Comparison of ENCODE assay signal across 10 cellular contexts in the genomic region with DNA sequence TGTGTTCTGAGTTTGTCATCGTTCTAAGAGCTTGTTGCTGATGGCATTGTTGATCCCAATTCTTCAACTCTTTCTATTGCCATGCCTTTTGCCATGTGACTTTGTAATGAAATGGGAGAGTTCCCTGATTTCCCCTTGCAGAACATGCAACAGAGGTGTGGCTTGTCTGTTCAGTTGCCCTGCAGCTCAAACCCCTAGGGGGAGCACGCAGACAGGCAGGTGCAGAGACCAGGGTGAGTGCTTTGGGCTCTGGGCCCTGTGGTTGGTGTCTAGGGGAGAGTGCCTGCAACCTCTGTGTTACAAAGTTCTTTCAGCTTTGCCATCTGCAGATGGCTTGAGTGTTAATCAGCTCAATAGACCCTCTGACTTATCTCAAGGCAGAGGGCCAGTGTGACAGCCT.
DNase-seq lines count a peak whose midpoint lies in the region; ATAC-seq, FAIRE-seq and TF ChIP-seq lines count a peak whose summit lies in the region.
"Had no signal": no experiment of that assay in that cellular context is flagged by ENCODE, and none has a peak within 500 bp of the region (broad histone marks: within the 10 kb centered on the region; RNA-seq: fewer than 3 reads in every experiment).

No MANE protein-coding gene starts in this region.

- TF ChIP-seq CTCF in MCF 10A (IDR thresholded peaks at IDR 0.05; ENCODE audit: unreplicated experiment) (no peak), mammary epithelial cell (conservative IDR thresholded peaks at IDR 0.05 in 1 of 2, IDR thresholded peaks at IDR 0.05 in 1 of 2; ENCODE audit: extremely low read depth in 1 of 2, insufficient read depth in 1 of 2, low read depth in 1 of 2, low read length in 2 of 2) (peak in 1 of 2 donors; percentile 31), GM12878 (IDR thresholded peaks at IDR 0.05 in 2 of 3, conservative IDR thresholded peaks at IDR 0.05 in 1 of 3; ENCODE audit: control insufficient read depth in 2 of 3, extremely low read depth in 1 of 3, insufficient read depth in 1 of 3, low read depth in 3 of 3, low read length in 3 of 3) (peak; percentile 59 to 62 (median 59))

- no peaks in the 10 kb centered on the region for H3K36me3 Mint-ChIP-seq in MCF 10A (ENCODE audit: insufficient read depth, unreplicated experiment)

- RAD21 ChIA-PET in GM12878 (lab: Charles Lee; ENCODE audit: unreplicated experiment) = interaction anchor here (1.2 to 4.7 kb wide), 4 partner anchors 17 to 366 kb away, joined by 5 to 30 read pairs (median 6); no protein-coding TSS in a partner anchor

- H3K79me2 ChIP-seq in mammary epithelial cell (ENCODE audit: insufficient read depth, low read length) (no peaks in the 10 kb centered on the region), GM12878 (ENCODE audit: control insufficient read depth, insufficient read depth, low read length) (no peaks in the 10 kb centered on the region)

- no peak overlapping the region for H3K4me3 Mint-ChIP-seq in MCF 10A (ENCODE audit: unreplicated experiment)

- in situ Hi-C loops in mammary epithelial cell (cut with MboI; ENCODE audit: low sequenced_read_pairs in 2 of 2) (no loop called here), GM12878 (cut with MboI) (no loop called here)

- intact Hi-C loops in MCF 10A (cut with micrococcal nuclease) (no loop called here), mammary epithelial cell (cut with micrococcal nuclease) (no loop called here), GM12878 (cut with micrococcal nuclease; ENCODE audit: unreplicated experiment) (no loop called here), sciatic nerve (cut with DNase I) (no loop called here)

- FAIRE-seq in GM12878 (lab: Jason Lieb, UNC) = no peak

- H3K4me2 ChIP-seq in mammary epithelial cell (ENCODE audit: insufficient read depth, low read depth, low read length) (no peak overlapping the region), GM12878 (ENCODE audit: control insufficient read depth, insufficient read depth) (no peak overlapping the region)

- H3K27me3 Mint-ChIP-seq in MCF 10A (ENCODE audit: insufficient read depth, unreplicated experiment) = no peaks in the 10 kb centered on the region

- H3K27ac ChIP-seq in mammary epithelial cell (ENCODE audit: insufficient read depth, low read depth, low read length) (no peak overlapping the region), GM12878 (ENCODE audit: control insufficient read depth, insufficient read depth) (no peak overlapping the region)

- SMC1A ChIA-PET in GM12878 (lab: Charles Lee; ENCODE audit: uncharacterized antibody, unreplicated experiment) = interaction anchor here (0.6 to 7.5 kb wide), 12 partner anchors 10 to 333 kb away, joined by 3 to 58 read pairs (median 4); partner anchors contain the start of gene MID1IP1

- TF ChIP-seq RAD21 in GM12878 (IDR thresholded peaks at IDR 0.05; ENCODE audit: insufficient read depth, low read depth, low read length) = peak; percentile 50

- ATAC-seq in GM12878 = peak; percentile 91
- no peak for ATAC-seq in sciatic nerve

- H2AFZ ChIP-seq in mammary epithelial cell (ENCODE audit: low read depth, low read length) (no peak overlapping the region), GM12878 (ENCODE audit: control insufficient read depth, low read depth, low read length) (no peak overlapping the region)

- H3K4me1 Mint-ChIP-seq in MCF 10A (ENCODE audit: insufficient read depth, unreplicated experiment) = no peaks in the 10 kb centered on the region

- no peak for TF ChIP-seq POLR2A in GM12878 (IDR thresholded peaks at IDR 0.05; ENCODE audit: low read depth, low read length)

- H3K9me3 ChIP-seq in mammary epithelial cell (replicated peaks; ENCODE audit: insufficient read depth, low read length) (no peaks in the 10 kb centered on the region), GM12878 (replicated peaks; ENCODE audit: control insufficient read depth, insufficient read depth, low read length) (no peaks in the 10 kb centered on the region; the same call in 2 of the 3 replicates)

- no TSS peak for BruUV-seq in MCF 10A (replicated peaks; lab: Mats Ljungman, UMichigan)
- no TSS peak for BruUV-seq in mammary epithelial cell (replicated peaks; lab: Mats Ljungman, UMichigan)
- no TSS peak for BruUV-seq in GM12878 (replicated peaks; lab: Mats Ljungman, UMichigan)

- CTCF ChIA-PET in MCF 10A (lab: Yijun Ruan, JAX) = interaction anchor here (0.5 to 1.0 kb wide), 3 partner anchors 15 to 939 kb away, joined by 3 to 4 read pairs (median 3); no protein-coding TSS in a partner anchor
- CTCF ChIA-PET in mammary epithelial cell (lab: Charles Lee; ENCODE audit: low non-redundant PET) = no interaction called here
- CTCF ChIA-PET in GM12878 (lab: Yijun Ruan, JAX) = interaction anchor here (0.7 to 6.9 kb wide), 19 partner anchors 10 to 383 kb away, joined by 3 to 100 read pairs (median 4); no protein-coding TSS in a partner anchor

- no peak overlapping the region for H3K9ac ChIP-seq in mammary epithelial cell (ENCODE audit: insufficient read depth, low read length)
- no peak overlapping the region for H3K9ac ChIP-seq in GM12878 (ENCODE audit: control insufficient read depth, insufficient read depth, low read length)

- WGBS in mammary epithelial cell (ENCODE audit: low coverage, missing lambda C conversion rate) = 33% methylated on average over 1 of the region's 2 CpGs
- WGBS in GM12878 (ENCODE audit: insufficient coverage, insufficient replicate concordance, low lambda C conversion rate, missing lambda C conversion rate) = 0% methylated on average over 2 of the region's 2 CpGs

- no peak overlapping the region for H3K27ac Mint-ChIP-seq in MCF 10A (ENCODE audit: low read depth, unreplicated experiment)

- H3K27me3 ChIP-seq in mammary epithelial cell (ENCODE audit: insufficient read depth, low read length) = no peaks in the 10 kb centered on the region
- no peaks in the 10 kb centered on the region for H3K27me3 ChIP-seq in GM12878 (replicated peaks in 1 of 2; ENCODE audit: control insufficient read depth in 2 of 2, insufficient read depth in 2 of 2, low read length in 1 of 2)

- POLR2A ChIA-PET in MCF 10A (lab: Yijun Ruan, JAX) = no interaction called here
- POLR2A ChIA-PET in GM12878 (lab: Charles Lee) = interaction anchor here (1.1 kb wide), 1 partner anchor 11 kb away, joined by 3 read pairs; no protein-coding TSS in a partner anchor

- H3K9me3 Mint-ChIP-seq in MCF 10A (ENCODE audit: unreplicated experiment) = no peaks in the 10 kb centered on the region

- no peak for TF ChIP-seq EP300 in GM12878 (IDR thresholded peaks at IDR 0.05; ENCODE audit: borderline replicate concordance in 1 of 2, control insufficient read depth in 1 of 2, low read depth in 2 of 2, low read length in 2 of 2)

- H3K4me3 ChIP-seq in mammary epithelial cell (replicated peaks in 1 of 3; ENCODE audit: insufficient read depth in 1 of 3, low read depth in 2 of 3, low read length in 3 of 3) (no peak overlapping the region), GM12878 (no peak overlapping the region)
- H3K4me3 ChIP-seq: lung had no signal

- H3K36me3 ChIP-seq in mammary epithelial cell (ENCODE audit: insufficient read depth, low read length) = no peaks in the 10 kb centered on the region
- H3K36me3 ChIP-seq in GM12878 (ENCODE audit: control insufficient read depth in 2 of 2, insufficient read depth in 2 of 2, low read length in 1 of 2) = no peaks in the 10 kb centered on the region

- H3K4me1 ChIP-seq in mammary epithelial cell (ENCODE audit: insufficient read depth, low read length) = no peaks in the 10 kb centered on the region
- no peaks in the 10 kb centered on the region for H3K4me1 ChIP-seq in GM12878 (ENCODE audit: control insufficient read depth, insufficient read depth, low read length)

- DNase-seq in MCF 10A (ENCODE audit: unreplicated experiment) (peak; percentile 6), mammary epithelial cell (no peak), NAMALWA (ENCODE audit: low spot score) (peak; percentile 42), GM12878 (ENCODE audit: low read depth, low spot score) (no peak), superior temporal gyrus (ENCODE audit: extremely low spot score) (peak; percentile 17), sciatic nerve (ENCODE audit: low spot score) (no peak), LoVo (ENCODE audit: low spot score) (no peak), hepatic stellate cell (ENCODE audit: low spot score) (no peak)
- DNase-seq: NCI-H187 treated with DMSO at 0.1 percent for 48 hours had no signal

- no peaks in the 10 kb centered on the region for H4K20me1 ChIP-seq in mammary epithelial cell (ENCODE audit: insufficient read depth, low read length)
- H4K20me1 ChIP-seq in GM12878 (ENCODE audit: control insufficient read depth, insufficient read depth) = no peaks in the 10 kb centered on the region

- dilution Hi-C loops in mammary epithelial cell (cut with HindIII; ENCODE audit: low sequenced_read_pairs) = no loop called here

TF ChIP-seq in GM12878, 131 proteins besides CTCF, POLR2A, EP300 and RAD21:
- no peak for TF ChIP-seq STAT1 (conservative IDR thresholded peaks at IDR 0.05)
- TF ChIP-seq SMC3 (IDR thresholded peaks at IDR 0.05; ENCODE audit: borderline replicate concordance, low read length) = peak; percentile 29; the same call in 1 of the 2 replicates

Comparison
In these comparisons a context has a peak if more than half of its experiments do, and no peak if none do; other contexts are left out.
1. DNase-seq: peak in MCF 10A (single experiment), NAMALWA (single experiment) and superior temporal gyrus (single experiment); none in mammary epithelial cell (single experiment), GM12878 (single experiment), sciatic nerve (single experiment), LoVo (single experiment) and hepatic stellate cell (single experiment).